In the genomic region with DNA sequence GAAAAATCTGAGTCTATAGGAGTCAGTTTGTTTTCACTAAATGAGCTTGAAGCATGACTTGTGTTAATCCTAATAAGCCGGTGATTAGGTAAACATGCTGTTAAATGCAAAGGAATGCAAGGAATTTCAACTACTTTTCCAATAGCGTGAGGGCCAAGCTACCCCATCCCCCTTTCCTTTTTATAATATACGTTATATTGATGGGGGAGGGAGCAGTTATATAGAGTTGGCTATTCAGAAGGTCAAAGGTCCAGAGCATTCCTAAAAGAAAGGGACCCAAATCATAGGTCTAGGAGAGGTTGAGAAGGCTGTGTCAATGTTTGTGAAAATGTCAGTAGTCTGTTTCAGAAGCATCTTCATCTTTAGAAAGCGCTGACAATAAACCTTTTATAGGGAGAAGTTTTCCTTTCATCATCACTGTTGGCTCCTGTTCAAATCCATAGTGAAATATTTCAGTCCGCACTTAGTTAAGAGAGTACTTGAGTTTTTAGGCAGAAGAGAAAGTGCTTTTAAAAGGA, we compare ENCODE assay signal across 9 cellular contexts. TPM values are rescaled to one million over a fixed set of nuclear protein-coding genes. Genes with fewer than 3 reads are reported as not detected.
A peak's percentile ranks its signal among the peaks of the same experiment; 100 is the strongest.
DNase-seq lines count a peak whose midpoint lies in the region; ATAC-seq and TF ChIP-seq lines count a peak whose summit lies in the region.
"Had no signal": no experiment of that assay in that cellular context is flagged by ENCODE, and none has a peak within 500 bp of the region (broad histone marks: within the 10 kb centered on the region; RNA-seq: fewer than 3 reads in every experiment).

No MANE protein-coding gene starts in this region.

- no peaks in the 10 kb centered on the region for H3K27me3 ChIP-seq in IMR-90 (ENCODE audit: control insufficient read depth, insufficient read depth, low read length)

- no peak overlapping the region for H4K91ac ChIP-seq in IMR-90 (ENCODE audit: insufficient read depth, low read depth, low read length)

- H3K36me3 ChIP-seq in IMR-90 (ENCODE audit: control insufficient read depth, insufficient read depth, low read length): peaks cover 22% of the 10 kb centered on the region

- H3K4me3 ChIP-seq in AG09309 (ENCODE audit: control insufficient read depth, low read depth, low read length) (no peak overlapping the region), IMR-90 (ENCODE audit: insufficient read depth, low read depth, low read length) (no peak overlapping the region), coronary artery (peak overlapping the region; percentile 95)

- H3K9me3 Mint-ChIP-seq in mesothelial cell of epicardium: peaks cover under 1% of the 10 kb centered on the region
- no peaks in the 10 kb centered on the region for H3K9me3 Mint-ChIP-seq in effector memory CD8-positive, alpha-beta T cell

- TF ChIP-seq POLR2A in IMR-90 (IDR thresholded peaks at IDR 0.05; ENCODE audit: low read depth, low read length): peak; percentile 98

- H2AK5ac ChIP-seq in IMR-90 (ENCODE audit: low read depth, low read length): no peak overlapping the region

- TF ChIP-seq RAD21 in IMR-90 (IDR thresholded peaks at IDR 0.05; ENCODE audit: low read length): no peak; the same call in 1 of the 2 replicates

- H3K36me3 Mint-ChIP-seq in mesothelial cell of epicardium: peaks cover 21% of the 10 kb centered on the region
- peaks cover 2% of the 10 kb centered on the region for H3K36me3 Mint-ChIP-seq in effector memory CD8-positive, alpha-beta T cell (ENCODE audit: insufficient read depth)

- no peaks in the 10 kb centered on the region for H3K9me3 ChIP-seq in IMR-90 (ENCODE audit: control insufficient read depth, insufficient read depth, low read length)

- no peak overlapping the region for H3K14ac ChIP-seq in IMR-90 (replicated peaks; ENCODE audit: low read depth, low read length)

- H2BK15ac ChIP-seq in IMR-90 (ENCODE audit: low read depth, low read length): no peak overlapping the region

- no peak for TF ChIP-seq CTCF in AG09309 (IDR thresholded peaks at IDR 0.05; ENCODE audit: control insufficient read depth, insufficient read depth, low read depth, low read length, missing control alignments)
- TF ChIP-seq CTCF in IMR-90 (conservative IDR thresholded peaks at IDR 0.05; ENCODE audit: low read depth, low read length): no peak
- no peak for TF ChIP-seq CTCF in coronary artery (IDR thresholded peaks at IDR 0.05)
- TF ChIP-seq CTCF in mesothelial cell of epicardium (IDR thresholded peaks at IDR 0.05; ENCODE audit: unreplicated experiment): no peak

- no TSS peak for BruUV-seq in IMR-90 (replicated peaks; lab: Mats Ljungman, UMichigan)

- peak overlapping the region; percentile 80 for H2BK5ac ChIP-seq in IMR-90 (ENCODE audit: low read depth, low read length, poor library complexity, severe bottlenecking)

- no CpG with 5 or more reads among the region's 5 CpGs for WGBS in IMR-90 (ENCODE audit: extremely low coverage in 2 of 2, insufficient read length in 1 of 2), 2 experiments

- intact Hi-C loops in IMR-90 (cut with micrococcal nuclease): loop anchor here (1.0 kb wide), 1 partner anchor 23 kb away; no protein-coding TSS in a partner anchor

- no peak overlapping the region for H2AK9ac ChIP-seq in IMR-90 (replicated peaks; ENCODE audit: low read depth, low read length, poor library complexity)

- H3K27me3 Mint-ChIP-seq in mesothelial cell of epicardium (ENCODE audit: low read depth): peaks cover 3% of the 10 kb centered on the region
- peaks cover 63 to 73% of the 10 kb centered on the region in 2 donors for H3K27me3 Mint-ChIP-seq in effector memory CD8-positive, alpha-beta T cell

- H4K20me1 ChIP-seq in IMR-90 (ENCODE audit: insufficient read depth, low read length): peaks cover 39% of the 10 kb centered on the region

- H3K79me1 ChIP-seq in IMR-90 (ENCODE audit: low read depth in 1 of 2, low read length in 2 of 2): peaks cover 0 to 19% of the 10 kb centered on the region in 2 experiments; a peak in 2 of 4 replicates

- dilution Hi-C loops in IMR-90 (cut with HindIII; ENCODE audit: low sequenced_read_pairs, unreplicated experiment): no loop called here

- H4K8ac ChIP-seq in IMR-90 (ENCODE audit: low read depth in 2 of 2, low read length in 2 of 2): no peak overlapping the region

- no peaks in the 10 kb centered on the region for H3K9me1 ChIP-seq in IMR-90 (ENCODE audit: insufficient read depth, low read length)

- DNase-seq in AG09309 (ENCODE audit: low read depth) (peak; percentile 97), IMR-90 (peak; percentile 95), coronary artery (ENCODE audit: low spot score) (no peak), mesothelial cell of epicardium (ENCODE audit: low spot score in 2 of 2, unreplicated experiment in 2 of 2) (no peak), NCI-H2081 (lab: John Stamatoyannopoulos, UW) (no peak), NCI-H2196 treated with DMSO at 0.1 percent for 48 hours (lab: John Stamatoyannopoulos, UW; ENCODE audit: unreplicated experiment) (no peak)
- DNase-seq in effector memory CD8-positive, alpha-beta T cell: no peak
- DNase-seq: SHP77 treated with DMSO at 0.1 percent for 48 hours had no signal

- peaks cover 46% of the 10 kb centered on the region for H3K4me1 Mint-ChIP-seq in mesothelial cell of epicardium
- H3K4me1 Mint-ChIP-seq in effector memory CD8-positive, alpha-beta T cell (ENCODE audit: low read depth in 2 of 2): peaks cover 5 to 6% of the 10 kb centered on the region in 2 donors

- peak overlapping the region; percentile 30 for H3K4me3 Mint-ChIP-seq in mesothelial cell of epicardium
- no peak overlapping the region for H3K4me3 Mint-ChIP-seq in effector memory CD8-positive, alpha-beta T cell

- no peak overlapping the region for H3K56ac ChIP-seq in IMR-90 (ENCODE audit: extremely low read depth, insufficient read depth, low read length)

- no peak overlapping the region for H2AFZ ChIP-seq in IMR-90 (replicated peaks; ENCODE audit: low read length, poor library complexity)

- H2BK120ac ChIP-seq in IMR-90 (ENCODE audit: low read depth, low read length): peak overlapping the region; percentile 37; the same call in 1 of the 2 replicates

- H3K4ac ChIP-seq in IMR-90 (ENCODE audit: low read depth, low read length): no peak overlapping the region

- ATAC-seq in IMR-90 (ENCODE audit: low read depth) (peak; percentile 19), HG02938 (IDR thresholded peaks at IDR 0.05; ENCODE audit: unreplicated experiment) (no peak)
- ATAC-seq in effector memory CD8-positive, alpha-beta T cell (replicated peaks): no peak

- H4K5ac ChIP-seq in IMR-90 (ENCODE audit: low read depth, low read length): no peak overlapping the region

- CTCF ChIA-PET in IMR-90 (lab: Yijun Ruan, JAX): interaction anchor here (2.6 kb wide), 1 partner anchor 29 kb away, joined by 7 read pairs; no protein-coding TSS in a partner anchor

- H3K27ac ChIP-seq in IMR-90 (ENCODE audit: insufficient read depth, low read length) (no peak overlapping the region), coronary artery (peak overlapping the region; percentile 59 to 99)

- H2BK20ac ChIP-seq in IMR-90 (ENCODE audit: low read depth, low read length): peak overlapping the region; percentile 48; the same call in 1 of the 2 replicates

- H3K18ac ChIP-seq in IMR-90 (ENCODE audit: low read depth, low read length): no peak overlapping the region

- no peak overlapping the region for H3K4me2 ChIP-seq in IMR-90 (ENCODE audit: low read depth, low read length)

- H3K27ac Mint-ChIP-seq in mesothelial cell of epicardium: peak overlapping the region; percentile 93
- no peak overlapping the region for H3K27ac Mint-ChIP-seq in effector memory CD8-positive, alpha-beta T cell

- in situ Hi-C loops in IMR-90 (cut with MboI; ENCODE audit: low sequenced_read_pairs): no loop called here

- H3K23ac ChIP-seq in IMR-90 (ENCODE audit: low read depth, low read length): peak overlapping the region; percentile 14; the same call in 1 of the 2 replicates

- H3K4me1 ChIP-seq in IMR-90 (ENCODE audit: control insufficient read depth, insufficient read depth, low read length): peaks cover 2% of the 10 kb centered on the region

- POLR2A ChIA-PET in IMR-90 (lab: Charles Lee; ENCODE audit: unreplicated experiment): interaction anchor here (0.6 to 3.6 kb wide), 12 partner anchors 11 to 121 kb away, joined by 3 to 51 read pairs (median 4); no protein-coding TSS in a partner anchor

- H3K9ac ChIP-seq in IMR-90 (ENCODE audit: low read depth, low read length): no peak overlapping the region

TF ChIP-seq in IMR-90, 13 proteins besides CTCF, POLR2A, EP300 and RAD21 (continues in another document):
- TF ChIP-seq NFE2L2 (IDR thresholded peaks at IDR 0.05; ENCODE audit: low read depth, low read length) (no peak; the same call in none of the 2 replicates), CEBPB (IDR thresholded peaks at IDR 0.05; ENCODE audit: low read depth, low read length) (no peak; the same call in 1 of the 2 replicates), CHD1 (IDR thresholded peaks at IDR 0.05; ENCODE audit: low read depth, low read length) (no peak; the same call in 1 of the 2 replicates), MAFK (IDR thresholded peaks at IDR 0.05; ENCODE audit: low read depth, low read length) (peak; percentile 35; the same call in 1 of the 2 replicates), MXI1 (IDR thresholded peaks at IDR 0.05; ENCODE audit: borderline replicate concordance, low read depth, low read length) (no peak), BHLHE40 (IDR thresholded peaks at IDR 0.05; ENCODE audit: low read depth, low read length) (peak; percentile 66; the same call in 1 of the 2 replicates), ELK1 (IDR thresholded peaks at IDR 0.05; ENCODE audit: borderline replicate concordance, low read depth, low read length) (no peak), RFX5 (IDR thresholded peaks at IDR 0.05; ENCODE audit: low read depth, low read length) (no peak), RCOR1 (IDR thresholded peaks at IDR 0.05; ENCODE audit: insufficient replicate concordance, low read length) (no peak), SMC3 (IDR thresholded peaks at IDR 0.05; ENCODE audit: low read depth, low read length) (no peak; the same call in 1 of the 2 replicates), MAZ (IDR thresholded peaks at IDR 0.05; ENCODE audit: borderline replicate concordance, low read depth, low read length) (0 out of 2 replicates have a peak, but pooled peaks have one; percentile 43)

RNA-seq across cellular contexts. Expression of gene CCN1, which starts 3.8 kb away (rescaled TPM):
- total RNA-seq in IMR-90 (2012; rRNA removed): 76.9 and 90.3 TPM in 2 replicates
- polyA plus RNA-seq in IMR-90 (2012; rRNA removed): 819 and 905 TPM in 2 replicates
- polyA plus RNA-seq in IMR-90 (2012; cell fraction: cytosol; rRNA removed): 700 and 814 TPM in 2 replicates
- polyA plus RNA-seq in IMR-90 (2012; cell fraction: nucleus; rRNA removed; ENCODE audit: low replicate concordance): 1,179 and 1,372 TPM in 2 replicates
- 731 to 797 TPM (median 760 TPM) in 3 replicates for total RNA-seq in mesothelial cell of epicardium

Comparison
In these comparisons a context has a peak if more than half of its experiments do, and no peak if none do; other contexts are left out.
1. DNase-seq: peak in AG09309 (single experiment) and IMR-90 (single experiment); none in coronary artery (single experiment), mesothelial cell of epicardium (0 of 2), NCI-H2081 (0 of 2), effector memory CD8-positive, alpha-beta T cell (0 of 3) and NCI-H2196 treated with DMSO at 0.1 percent for 48 hours (single experiment).